8 cellular contexts compared by ENCODE assay signal in the genomic region with DNA sequence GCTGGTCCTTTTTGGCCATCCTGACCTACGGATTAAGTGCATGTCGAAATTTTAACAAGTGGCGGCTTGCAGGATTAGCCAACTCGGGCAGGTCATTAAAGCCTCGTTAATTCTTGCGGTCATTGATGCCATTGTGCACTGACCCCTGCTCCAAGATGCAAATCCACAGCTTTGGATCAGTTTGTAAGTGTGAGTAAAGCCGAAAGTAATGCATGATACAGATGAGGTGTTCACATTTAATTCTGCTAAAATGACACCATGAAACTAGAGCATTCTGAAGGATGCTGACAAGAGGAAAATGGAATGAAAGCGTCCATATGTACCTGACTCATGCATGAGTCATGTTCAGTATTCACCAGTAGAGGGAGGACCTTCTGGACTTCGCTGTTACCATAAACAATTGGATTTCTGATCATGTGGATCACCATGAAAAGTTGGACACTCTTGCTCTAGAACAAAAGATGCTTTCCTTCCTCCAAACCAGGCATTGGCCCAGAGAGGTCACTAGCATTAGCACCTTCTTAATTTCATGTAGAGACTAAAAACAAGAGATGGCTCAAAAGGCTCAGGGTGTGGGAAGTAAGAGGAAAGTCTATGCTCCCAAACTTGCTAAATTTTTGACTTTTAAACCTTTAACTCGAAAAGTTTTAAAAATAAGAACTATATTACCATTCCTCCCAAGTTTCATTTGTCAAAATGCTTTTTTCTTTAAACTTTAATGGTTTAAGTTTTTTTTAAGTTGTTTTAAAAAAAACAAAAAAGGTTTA. TPM values are rescaled to one million over a fixed set of nuclear protein-coding genes. Genes with fewer than 3 reads are reported as not detected.
DNase-seq lines count a peak whose midpoint lies in the region; ATAC-seq and TF ChIP-seq lines count a peak whose summit lies in the region.
"Had no signal": no experiment of that assay in that cellular context is flagged by ENCODE, and none has a peak within 500 bp of the region (broad histone marks: within the 10 kb centered on the region; RNA-seq: fewer than 3 reads in every experiment).

No MANE protein-coding gene starts in this region.

- H3K9ac ChIP-seq in Karpas-422 (ENCODE audit: low read length), result no peak overlapping the region

- 67 to 69% methylated on average over 10 of the region's 10 CpGs for WGBS in body of pancreas, 2 donors

- DNase-seq in GM03348 (ENCODE audit: low spot score) (peak; percentile 82), Karpas-422 (peak; percentile 59), body of pancreas (no peak), left lung (no peak)
- DNase-seq: activated B cell treated with CpG ODN at 0.5 μM for 24 hours had no signal

- peaks cover 9% of the 10 kb centered on the region for H3K4me1 ChIP-seq in Karpas-422 (ENCODE audit: low read length)
- H3K4me1 ChIP-seq in body of pancreas, result peaks cover 9% of the 10 kb centered on the region
- H3K4me1 ChIP-seq in left lung, result peaks cover 0 to 5% of the 10 kb centered on the region in 2 donors

- H3K4me3 ChIP-seq in Karpas-422 (ENCODE audit: low read length) (no peak overlapping the region), body of pancreas (no peak overlapping the region), left lung (no peak overlapping the region)

- intact Hi-C loops in body of pancreas (cut with DNase I) (loop anchor here (10.0 kb wide), 1 partner anchor 134 kb away; no protein-coding TSS in a partner anchor), left lung (cut with DNase I) (no loop called here)

- H3K36me3 ChIP-seq in Karpas-422 (ENCODE audit: insufficient read depth, low read length) (no peaks in the 10 kb centered on the region), body of pancreas (replicated peaks in 1 of 2; ENCODE audit: insufficient read depth in 1 of 2, low read depth in 2 of 2) (no peaks in the 10 kb centered on the region), left lung (no peaks in the 10 kb centered on the region)

- no peaks in the 10 kb centered on the region for H4K20me1 ChIP-seq in Karpas-422 (ENCODE audit: insufficient read depth, low read depth, low read length)

- no peaks in the 10 kb centered on the region for H3K9me2 ChIP-seq in Karpas-422 (replicated peaks; ENCODE audit: insufficient read depth, low read length)

- TF ChIP-seq POLR2A in body of pancreas (IDR thresholded peaks at IDR 0.05), result no peak

- H3K4me2 ChIP-seq in Karpas-422 (ENCODE audit: low read depth, low read length, poor library complexity, severe bottlenecking), result no peak overlapping the region

- ATAC-seq in body of pancreas (peak; percentile 60), left lung (peak; percentile 87), HG03460 (IDR thresholded peaks at IDR 0.05; ENCODE audit: unreplicated experiment) (no peak), GM21723 (IDR thresholded peaks at IDR 0.05; ENCODE audit: unreplicated experiment) (no peak), GM19351 (IDR thresholded peaks at IDR 0.05; ENCODE audit: unreplicated experiment) (no peak)

- TF ChIP-seq CTCF in body of pancreas (IDR thresholded peaks at IDR 0.05), result peak; percentile 22 to 61 (median 51)
- peak in 1 of 2 donors; percentile 27 for TF ChIP-seq CTCF in left lung (IDR thresholded peaks at IDR 0.05)

- H3K27ac ChIP-seq in Karpas-422 (ENCODE audit: low read length) (no peak overlapping the region), body of pancreas (no peak overlapping the region), left lung (peak overlapping the region in 1 of 2 donors; percentile 10)

- H2AFZ ChIP-seq in Karpas-422 (ENCODE audit: low read length), result no peak overlapping the region

- no peaks in the 10 kb centered on the region for H3K79me2 ChIP-seq in Karpas-422 (ENCODE audit: low read length)

- H3K9me3 ChIP-seq in Karpas-422 (ENCODE audit: low read length) (no peaks in the 10 kb centered on the region), body of pancreas (no peaks in the 10 kb centered on the region), left lung (no peaks in the 10 kb centered on the region)

- H3K27me3 ChIP-seq in Karpas-422 (ENCODE audit: low read length) (no peaks in the 10 kb centered on the region), body of pancreas (no peaks in the 10 kb centered on the region), left lung (peaks cover 0 to 9% of the 10 kb centered on the region in 2 donors)

RNA-seq across cellular contexts. Expression of gene MUC22, which starts 48.0 kb away (rescaled TPM):
- not detected in 2 replicates for total RNA-seq in Karpas-422 (2014; rRNA removed; shearing (Covaris generic); ENCODE audit: low replicate concordance)
- total RNA-seq in body of pancreas, result not detected
- under 1 TPM in 1 of 2 donors, not detected in 1; 0.20 TPM for total RNA-seq in left lung
- total RNA-seq: activated B cell treated with CpG ODN at 0.5 μM for 24 hours had no signal

RNA-seq across cellular contexts. Expression of gene C6orf15, which starts 54.1 kb away (rescaled TPM):
- not detected in 2 replicates for total RNA-seq in Karpas-422 (2014; rRNA removed; shearing (Covaris generic); ENCODE audit: low replicate concordance)
- not detected for total RNA-seq in body of pancreas
- not detected for total RNA-seq in left lung
- total RNA-seq: activated B cell treated with CpG ODN at 0.5 μM for 24 hours had no signal

RNA-seq across cellular contexts. Expression of gene PSORS1C1, which starts 56.3 kb away (rescaled TPM):
- total RNA-seq in Karpas-422 (2014; rRNA removed; shearing (Covaris generic); ENCODE audit: low replicate concordance), result not detected in 2 replicates
- total RNA-seq in body of pancreas (1 to 10 TPM; 1.6 to 3.4 TPM), left lung (10 to 100 TPM in 1 of 2 donors, 1 to 10 TPM in 1; 3.5 to 11.7 TPM)

Comparison
In these comparisons a context has a peak if more than half of its experiments do, and no peak if none do; other contexts are left out.
1. DNase-seq: peak in GM03348 (single experiment) and Karpas-422 (single experiment); none in body of pancreas (0 of 4) and left lung (0 of 2).
2. ATAC-seq: peak in body of pancreas (single experiment) and left lung (single experiment); none in HG03460 (single experiment), GM21723 (single experiment) and GM19351 (single experiment).